7 cellular contexts compared by ENCODE assay signal in genomic region chr13:57375876-57376275, GRCh38.
"Had no signal": no experiment of that assay in that cellular context is flagged by ENCODE, and none has a peak within 500 bp of the region (broad histone marks: within the 10 kb centered on the region; RNA-seq: fewer than 3 reads in every experiment).

No MANE protein-coding gene starts in this region.

- ATAC-seq: GM23338, HCT116, HepG2 had no signal

- H3K4me3 ChIP-seq: GM23338, HAP-1 had no signal

- H3K4me2 ChIP-seq: GM23338 had no signal

- H2AFZ ChIP-seq: GM23338 had no signal

- DNase-seq: H7, HFFc6 had no signal

- H3K27ac ChIP-seq: HL-60 had no signal

- H3K4me1 ChIP-seq: HAP-1 had no signal

- H3K36me3 ChIP-seq: HAP-1 had no signal

- H3K9me3 ChIP-seq: HAP-1 had no signal
